In genomic region chr17:11485802-11486421, GRCh38 we compare ENCODE assay signal across 14 cellular contexts.
"Had no signal": no experiment of that assay in that cellular context is flagged by ENCODE, and none has a peak within 500 bp of the region (broad histone marks: within the 10 kb centered on the region; RNA-seq: fewer than 3 reads in every experiment).

No MANE protein-coding gene starts in this region.

- ATAC-seq: activated T-helper 17 cell treated with anti-CD3 and anti-CD28 coated beads, Interleukin-2, amount 50 U/mL, for 72 hours; gastroesophageal sphincter had no signal

- H3K9me3 Mint-ChIP-seq: nephron progenitor cell had no signal

- H3K27me3 Mint-ChIP-seq: dendritic cell treated with granulocyte-macrophage colony-stimulating factor and Interleukin-4, amounts not matched to agents 40 ng/mL and 50 ng/mL, for 4 days had no signal

- H3K9me3 ChIP-seq: gastroesophageal sphincter, thoracic aorta had no signal

- H3K4me1 ChIP-seq: gastroesophageal sphincter had no signal

- H3K27me3 ChIP-seq: gastroesophageal sphincter had no signal

- H3K4me3 Mint-ChIP-seq: activated T-helper 17 cell treated with anti-CD3 and anti-CD28 coated beads, Interleukin-2, amount 50 U/mL, for 72 hours; dendritic cell treated with granulocyte-macrophage colony-stimulating factor and Interleukin-4, amounts not matched to agents 40 ng/mL and 50 ng/mL, for 4 days; nephron progenitor cell had no signal

- H3K27ac ChIP-seq: gastroesophageal sphincter, thoracic aorta had no signal

- H3K4me1 Mint-ChIP-seq: activated T-helper 17 cell treated with anti-CD3 and anti-CD28 coated beads, Interleukin-2, amount 50 U/mL, for 72 hours had no signal

- H3K4me3 ChIP-seq: gastroesophageal sphincter, thoracic aorta had no signal

- H3K36me3 ChIP-seq: gastroesophageal sphincter, thoracic aorta had no signal

- H3K27ac Mint-ChIP-seq: activated T-helper 17 cell treated with anti-CD3 and anti-CD28 coated beads, Interleukin-2, amount 50 U/mL, for 72 hours; dendritic cell treated with granulocyte-macrophage colony-stimulating factor and Interleukin-4, amounts not matched to agents 40 ng/mL and 50 ng/mL, for 4 days; nephron progenitor cell had no signal

- FAIRE-seq: kidney had no signal

- DNase-seq: activated CD4-positive, alpha-beta T cell treated with anti-CD3 and anti-CD28 coated beads, Interleukin-2, amount 50 U/mL, for 4 hours; activated CD4-positive, CD25-positive, alpha-beta regulatory T cell treated with anti-CD3 and anti-CD28 coated beads, Interleukin-2, amount 50 U/mL, for 72 hours; activated naive CD4-positive, alpha-beta T cell treated with Interleukin-2 at 50 U/mL for 16 hours; aorta; erythroblast; kidney; nephron progenitor cell; stimulated activated CD4-positive, alpha-beta T cell treated with anti-CD3 and anti-CD28 coated beads, Interleukin-12 subunit alpha, Interleukin-12 subunit beta, amount 100 ng/mL, for 4 hours; stimulated activated CD4-positive, alpha-beta T cell treated with anti-CD3 and anti-CD28 coated beads, Interleukin-2, amount 100 ng/mL, for 24 hours; T-helper 9 cell had no signal
